ENCODE assay signal across 9 cellular contexts in genomic region chr17:74981979-74982662, GRCh38. TPM values are rescaled to one million over a fixed set of nuclear protein-coding genes. Genes with fewer than 3 reads are reported as not detected.
A peak's percentile ranks its signal among the peaks of the same experiment; 100 is the strongest.
DNase-seq lines count a peak whose midpoint lies in the region; ATAC-seq, FAIRE-seq and TF ChIP-seq lines count a peak whose summit lies in the region.
"Had no signal": no experiment of that assay in that cellular context is flagged by ENCODE, and none has a peak within 500 bp of the region (broad histone marks: within the 10 kb centered on the region; RNA-seq: fewer than 3 reads in every experiment).

No MANE protein-coding gene starts in this region.

- H3K27ac ChIP-seq in foreskin keratinocyte = no peak overlapping the region

- peak overlapping the region; percentile 88 for H3K9ac ChIP-seq in ES-I3 (ENCODE audit: low read depth, low read length)

- peak; percentile 67 for ATAC-seq in foreskin keratinocyte
- peak; percentile 98 for ATAC-seq in stimulated activated naive CD8-positive, alpha-beta T cell treated with anti-CD3 and anti-CD28 coated beads, Interleukin-15, amount 100 ng/mL, for 72 hours
- no peak for ATAC-seq in GM18873 (IDR thresholded peaks at IDR 0.05; ENCODE audit: low FRiP score, unreplicated experiment)

- H3K4me1 ChIP-seq in ES-I3 (ENCODE audit: insufficient read depth, low read length) = 0 out of 2 replicates have a peak, but pooled peaks cover 3% of the 10 kb centered on the region
- H3K4me1 ChIP-seq in foreskin keratinocyte = no peaks in the 10 kb centered on the region

- peak overlapping the region; percentile 94 for H3K4me3 Mint-ChIP-seq in neural crest cell
- H3K4me3 Mint-ChIP-seq in stimulated activated naive CD8-positive, alpha-beta T cell treated with anti-CD3 and anti-CD28 coated beads, Interleukin-15, amount 100 ng/mL, for 72 hours = peak overlapping the region; percentile 84 to 88

- DNase-seq in HuH-7.5 (ENCODE audit: low spot score) (peak; percentile 88), RCC 7860 (ENCODE audit: low spot score) (peak; percentile 69), activated gamma-delta T cell (lab: John Stamatoyannopoulos, UW) (peak; percentile 82), foreskin keratinocyte (no peak), neural crest cell (ENCODE audit: low read depth, low spot score) (peak; percentile 69)
- peak; percentile 71 to 80 for DNase-seq in stimulated activated naive CD8-positive, alpha-beta T cell treated with anti-CD3 and anti-CD28 coated beads, Interleukin-15, amount 100 ng/mL, for 72 hours

- no peak for TF ChIP-seq CTCF in foreskin keratinocyte (conservative IDR thresholded peaks at IDR 0.05)
- TF ChIP-seq CTCF in neural crest cell (conservative IDR thresholded peaks at IDR 0.05) = peak; percentile 19

- H3K36me3 Mint-ChIP-seq in neural crest cell (ENCODE audit: low read depth) = no peaks in the 10 kb centered on the region

- no peak for FAIRE-seq in RCC 7860 (lab: Jason Lieb, UNC)

- peaks cover 8% of the 10 kb centered on the region for H3K4me1 Mint-ChIP-seq in neural crest cell
- H3K4me1 Mint-ChIP-seq in stimulated activated naive CD8-positive, alpha-beta T cell treated with anti-CD3 and anti-CD28 coated beads, Interleukin-15, amount 100 ng/mL, for 72 hours = peaks cover 21% of the 10 kb centered on the region

- no peaks in the 10 kb centered on the region for H3K9me3 Mint-ChIP-seq in neural crest cell
- H3K9me3 Mint-ChIP-seq in stimulated activated naive CD8-positive, alpha-beta T cell treated with anti-CD3 and anti-CD28 coated beads, Interleukin-15, amount 100 ng/mL, for 72 hours = no peaks in the 10 kb centered on the region

- H3K36me3 ChIP-seq in ES-I3 (ENCODE audit: insufficient read depth, low read length) = no peaks in the 10 kb centered on the region

- H3K27me3 Mint-ChIP-seq in neural crest cell (ENCODE audit: low read depth) = peaks cover 3% of the 10 kb centered on the region
- peaks cover 21% of the 10 kb centered on the region for H3K27me3 Mint-ChIP-seq in stimulated activated naive CD8-positive, alpha-beta T cell treated with anti-CD3 and anti-CD28 coated beads, Interleukin-15, amount 100 ng/mL, for 72 hours

- H3K27me3 ChIP-seq in foreskin keratinocyte = no peaks in the 10 kb centered on the region

- H3K9me3 ChIP-seq in ES-I3 (ENCODE audit: control insufficient read depth, insufficient read depth, low read length) = no peaks in the 10 kb centered on the region

- peak overlapping the region; percentile 99 for H3K27ac Mint-ChIP-seq in neural crest cell (ENCODE audit: unreplicated experiment)
- H3K27ac Mint-ChIP-seq in stimulated activated naive CD8-positive, alpha-beta T cell treated with anti-CD3 and anti-CD28 coated beads, Interleukin-15, amount 100 ng/mL, for 72 hours = peak overlapping the region in 1 of 2 donors; percentile 42

RNA-seq across cellular contexts. Expression of gene CDR2L, which starts 5.3 kb away (rescaled TPM):
- total RNA-seq in foreskin keratinocyte (9.7 and 10.1 TPM in 2 replicates), neural crest cell (24.0 and 24.1 TPM in 2 replicates)
- 8.2 and 8.6 TPM in 2 replicates for polyA plus RNA-seq in foreskin keratinocyte

RNA-seq across cellular contexts. Expression of gene HID1, which starts 9.6 kb away (rescaled TPM):
- total RNA-seq in foreskin keratinocyte = 0.07 and 0.10 TPM in 2 replicates
- 0.15 TPM in 1 of 2 replicates, not detected in the other for polyA plus RNA-seq in foreskin keratinocyte
- 11.8 and 14.6 TPM in 2 replicates for total RNA-seq in neural crest cell

RNA-seq across cellular contexts. Expression of gene MRPL58, which starts 30.3 kb away (rescaled TPM):
- total RNA-seq in foreskin keratinocyte (56.2 and 65.9 TPM in 2 replicates), neural crest cell (35.3 and 37.6 TPM in 2 replicates)
- polyA plus RNA-seq in foreskin keratinocyte = 79.6 and 87.4 TPM in 2 replicates

RNA-seq across cellular contexts. Expression of gene OTOP3, which starts 46.4 kb away (rescaled TPM):
- total RNA-seq in foreskin keratinocyte (not detected in 2 replicates), neural crest cell (not detected in 2 replicates)
- not detected in 2 replicates for polyA plus RNA-seq in foreskin keratinocyte
- total RNA-seq: renal cortical epithelial cell had no signal

RNA-seq across cellular contexts. Expression of gene OTOP2, which starts 58.0 kb away (rescaled TPM):
- not detected in 2 replicates for total RNA-seq in foreskin keratinocyte
- not detected in 2 replicates for polyA plus RNA-seq in foreskin keratinocyte
- not detected in 2 replicates for total RNA-seq in neural crest cell
- total RNA-seq: renal cortical epithelial cell had no signal

Comparison
In these comparisons a context has a peak if more than half of its experiments do, and no peak if none do; other contexts are left out.
1. DNase-seq: peak in HuH-7.5 (single experiment), RCC 7860 (single experiment), activated gamma-delta T cell (single experiment), neural crest cell (single experiment) and stimulated activated naive CD8-positive, alpha-beta T cell treated with anti-CD3 and anti-CD28 coated beads, Interleukin-15, amount 100 ng/mL, for 72 hours (2 of 2); none in foreskin keratinocyte (0 of 2).
2. RNA of gene HID1, which starts 9.6 kb away (total RNA-seq): 11.8 to 14.6 TPM in neural crest cell; 0.07 to 0.10 TPM in foreskin keratinocyte; every median in the first group is over 10 times any median in the second.